Comparison of ENCODE assay signal across 27 cellular contexts in genomic region chr13:102648046-102648445, GRCh38. TPM values are rescaled to one million over a fixed set of nuclear protein-coding genes. Genes with fewer than 3 reads are reported as not detected.
DNase-seq lines count a peak whose midpoint lies in the region; ATAC-seq and TF ChIP-seq lines count a peak whose summit lies in the region.
"Had no signal": no experiment of that assay in that cellular context is flagged by ENCODE, and none has a peak within 500 bp of the region (broad histone marks: within the 10 kb centered on the region; RNA-seq: fewer than 3 reads in every experiment).

No MANE protein-coding gene starts in this region.

- no TSS peak for BruUV-seq in MCF 10A (replicated peaks; lab: Mats Ljungman, UMichigan)

- no peak overlapping the region for H3K4me3 ChIP-seq in breast epithelium
- H3K4me3 ChIP-seq: heart right ventricle, lower lobe of right lung, Peyer's patch, prostate gland, thoracic aorta had no signal

- H3K27ac Mint-ChIP-seq in MCF 10A (ENCODE audit: low read depth, unreplicated experiment) (peak overlapping the region; percentile 9), osteocyte (ENCODE audit: unreplicated experiment) (peak overlapping the region; percentile 35)

- intact Hi-C loops in MCF 10A (cut with micrococcal nuclease) (no loop called here), breast epithelium (cut with DNase I; ENCODE audit: low total_unique reads) (no loop called here)

- no peak for TF ChIP-seq POLR2A in breast epithelium (IDR thresholded peaks at IDR 0.05)

- ATAC-seq in HG03571 (IDR thresholded peaks at IDR 0.05; ENCODE audit: unreplicated experiment), result no peak
- ATAC-seq: heart right ventricle, lower lobe of right lung, sciatic nerve had no signal

- H3K36me3 ChIP-seq in breast epithelium, result peaks cover 31% of the 10 kb centered on the region
- H3K36me3 ChIP-seq: prostate gland had no signal

- no peaks in the 10 kb centered on the region for H3K4me1 ChIP-seq in breast epithelium
- H3K4me1 ChIP-seq: lower lobe of right lung, Peyer's patch, prostate gland had no signal

- no peak overlapping the region for H3K4me3 Mint-ChIP-seq in MCF 10A (ENCODE audit: unreplicated experiment)
- H3K4me3 Mint-ChIP-seq in osteocyte (ENCODE audit: unreplicated experiment), result no peak overlapping the region

- no peak overlapping the region for H3K27ac ChIP-seq in breast epithelium
- H3K27ac ChIP-seq: heart right ventricle, lower lobe of right lung, Peyer's patch, prostate gland, thoracic aorta had no signal

- TF ChIP-seq CTCF in MCF 10A (IDR thresholded peaks at IDR 0.05; ENCODE audit: unreplicated experiment) (no peak), breast epithelium (IDR thresholded peaks at IDR 0.05) (no peak), osteocyte (IDR thresholded peaks at IDR 0.05) (no peak)

- H3K36me3 Mint-ChIP-seq in MCF 10A (ENCODE audit: insufficient read depth, unreplicated experiment) (peaks cover 62% of the 10 kb centered on the region), osteocyte (ENCODE audit: unreplicated experiment) (peaks cover 51% of the 10 kb centered on the region)

- H3K9me3 ChIP-seq in breast epithelium, result no peaks in the 10 kb centered on the region
- H3K9me3 ChIP-seq: heart right ventricle, lower lobe of right lung, Peyer's patch, prostate gland, thoracic aorta had no signal

- H3K27me3 ChIP-seq in breast epithelium, result no peaks in the 10 kb centered on the region
- H3K27me3 ChIP-seq: heart right ventricle, Peyer's patch had no signal

- POLR2A ChIA-PET in MCF 10A (lab: Yijun Ruan, JAX), result interaction anchor here (0.6 to 1.4 kb wide), 2 partner anchors 77 to 127 kb away, joined by 3 to 4 read pairs; no protein-coding TSS in a partner anchor

- H3K9me3 Mint-ChIP-seq in MCF 10A (ENCODE audit: unreplicated experiment) (no peaks in the 10 kb centered on the region), osteocyte (ENCODE audit: unreplicated experiment) (no peaks in the 10 kb centered on the region)

- H3K27me3 Mint-ChIP-seq in MCF 10A (ENCODE audit: insufficient read depth, unreplicated experiment), result no peaks in the 10 kb centered on the region
- H3K27me3 Mint-ChIP-seq in osteocyte (ENCODE audit: unreplicated experiment), result no peaks in the 10 kb centered on the region

- DNase-seq in MCF 10A (ENCODE audit: unreplicated experiment) (no peak), breast epithelium (ENCODE audit: low spot score in 2 of 2) (no peak), NCI-H2227 (lab: John Stamatoyannopoulos, UW; ENCODE audit: unreplicated experiment) (peak; percentile 37), dermis microvascular lymphatic vessel endothelial cell (ENCODE audit: low read depth in 2 of 2) (peak; percentile 59 to 72), osteocyte (ENCODE audit: extremely low spot score, unreplicated experiment) (no peak), DMS53 treated with DMSO at 0.1 percent for 48 hours (lab: John Stamatoyannopoulos, UW; ENCODE audit: unreplicated experiment) (no peak), cerebellar cortex (ENCODE audit: low spot score) (no peak)
- DNase-seq: activated effector memory CD4-positive, alpha-beta T cell treated with anti-CD3 and anti-CD28 coated beads, Interleukin-2, amount 50 U/mL, for 16 hours; C1 segment of cervical spinal cord; effector CD8-positive, alpha-beta T cell; foreskin fibroblast; heart right ventricle; lower lobe of right lung; NCI-H1048; NCI-H1694 treated with DMSO at 0.1 percent for 48 hours; NCI-H345; NCI-H748 treated with DMSO at 0.1 percent for 48 hours; Peyer's patch; SHP77 treated with DMSO at 0.1 percent for 48 hours; stimulated activated naive CD4-positive, alpha-beta T cell; T1000; WERI-Rb-1 had no signal

- CTCF ChIA-PET in MCF 10A (lab: Yijun Ruan, JAX), result no interaction called here

- H3K4me1 Mint-ChIP-seq in MCF 10A (ENCODE audit: insufficient read depth, unreplicated experiment), result peaks cover 6% of the 10 kb centered on the region
- H3K4me1 Mint-ChIP-seq in osteocyte (ENCODE audit: unreplicated experiment), result peaks cover 30% of the 10 kb centered on the region

RNA-seq across cellular contexts. Expression of gene METTL21C, which starts 46.8 kb away (rescaled TPM):
- total RNA-seq in MCF 10A (2022), result not detected in 2 replicates
- total RNA-seq in breast epithelium, result not detected
- not detected in 2 replicates for total RNA-seq in dermis microvascular lymphatic vessel endothelial cell
- not detected in 2 replicates for total RNA-seq in osteocyte
- total RNA-seq: heart right ventricle, kidney epithelial cell, lower lobe of right lung, Peyer's patch, prostate gland, sciatic nerve, thoracic aorta had no signal

RNA-seq across cellular contexts. Expression of gene TPP2, which starts 51.3 kb away (rescaled TPM):
- total RNA-seq in MCF 10A (2022) (35.1 and 44.2 TPM in 2 replicates), breast epithelium (10 to 100 TPM; 50.2 to 62.9 (median 51.8) TPM), dermis microvascular lymphatic vessel endothelial cell (36.8 and 39.5 TPM in 2 replicates), osteocyte (44.9 and 47.5 TPM in 2 replicates)

Comparison
In these comparisons a context has a peak if more than half of its experiments do, and no peak if none do; other contexts are left out.
1. DNase-seq: peak in NCI-H2227 (single experiment) and dermis microvascular lymphatic vessel endothelial cell (2 of 2); none in MCF 10A (single experiment), breast epithelium (0 of 2), osteocyte (single experiment), DMS53 treated with DMSO at 0.1 percent for 48 hours (single experiment) and cerebellar cortex (single experiment).